ENCODE assay signal across 8 cellular contexts in genomic region chr1:38990746-38991637, GRCh38. TPM values are rescaled to one million over a fixed set of nuclear protein-coding genes. Genes with fewer than 3 reads are reported as not detected.
DNase-seq lines count a peak whose midpoint lies in the region; ATAC-seq, FAIRE-seq and TF ChIP-seq lines count a peak whose summit lies in the region.

AKIRIN1 (plus strand) TSS chr1:38991276; CDS start chr1:38991381, 105 bp downstream.

- H3K27ac ChIP-seq in cardiac muscle cell, result peak within 1 kb of the TSS; percentile 99
- peak within 1 kb of the TSS; percentile 87 for H3K27ac ChIP-seq in parathyroid adenoma
- H3K27ac ChIP-seq in tibial artery, result peak within 1 kb of the TSS; percentile 87 to 93

- H3K36me3 ChIP-seq in adipocyte (ENCODE audit: control insufficient read depth, insufficient read depth, low read length, severe bottlenecking) (peaks cover 20% of the 10 kb centered on the region), cardiac muscle cell (no peaks in the 10 kb centered on the region), parathyroid adenoma (ENCODE audit: control insufficient read depth, insufficient read depth, low read length) (no peaks in the 10 kb centered on the region), tibial artery (peaks cover 0 to 6% (median 0%) of the 10 kb centered on the region in 3 donors)

- DNase-seq in GM12891 (ENCODE audit: insufficient read length, low spot score), result peak; percentile 96
- DNase-seq in NCI-H1417 treated with DMSO at 0.1 percent for 48 hours (lab: John Stamatoyannopoulos, UW), result peak; percentile 71
- peak; percentile 80 for DNase-seq in T follicular helper cell (ENCODE audit: low read depth)
- DNase-seq in adipocyte (ENCODE audit: low read depth), result peak; percentile 97
- peak; percentile 96 to 98 for DNase-seq in cardiac muscle cell (ENCODE audit: low read depth in 1 of 2, low spot score in 1 of 2)
- DNase-seq in tibial artery, result peak; percentile 97 to 99

- peak within 1 kb of the TSS; percentile 94 for H3K4me3 ChIP-seq in adipocyte (ENCODE audit: low read length)
- peak within 1 kb of the TSS; percentile 98 for H3K4me3 ChIP-seq in cardiac muscle cell
- H3K4me3 ChIP-seq in parathyroid adenoma (ENCODE audit: low read depth, low read length), result peak within 1 kb of the TSS; percentile 81
- peak within 1 kb of the TSS; percentile 99 to 100 for H3K4me3 ChIP-seq in tibial artery

- peak within 1 kb of the TSS; percentile 93 for H2AFZ ChIP-seq in parathyroid adenoma

- H3K9me3 ChIP-seq in adipocyte (ENCODE audit: control insufficient read depth, low read length) (no peaks in the 10 kb centered on the region), cardiac muscle cell (ENCODE audit: low read depth) (no peaks in the 10 kb centered on the region), parathyroid adenoma (ENCODE audit: control insufficient read depth, low read length) (no peaks in the 10 kb centered on the region), tibial artery (no peaks in the 10 kb centered on the region)

- peaks cover 15% of the 10 kb centered on the region for H3K79me2 ChIP-seq in parathyroid adenoma

- TF ChIP-seq CTCF in cardiac muscle cell (IDR thresholded peaks at IDR 0.05; ENCODE audit: low read depth, low read length) (no peak), parathyroid adenoma (IDR thresholded peaks at IDR 0.05) (peak; percentile 34), tibial artery (IDR thresholded peaks at IDR 0.05) (peak; percentile 22 to 39)

- TF ChIP-seq POLR2A in GM12891 (IDR thresholded peaks at IDR 0.05; ENCODE audit: low read depth, low read length), result peak; percentile 95

- H3K4me2 ChIP-seq in parathyroid adenoma (ENCODE audit: low read length), result peak within 1 kb of the TSS; percentile 86

- H3K4me1 ChIP-seq in adipocyte (ENCODE audit: control insufficient read depth, insufficient read depth, low read length) (peaks cover 35% of the 10 kb centered on the region), cardiac muscle cell (ENCODE audit: low read depth) (peaks cover 23% of the 10 kb centered on the region), parathyroid adenoma (peaks cover 4% of the 10 kb centered on the region), tibial artery (peaks cover 0 to 28% (median 20%) of the 10 kb centered on the region in 4 donors)

- H3K27me3 ChIP-seq in adipocyte (replicated peaks; ENCODE audit: control insufficient read depth, insufficient read depth, low read length) (no peaks in the 10 kb centered on the region), cardiac muscle cell (no peaks in the 10 kb centered on the region), parathyroid adenoma (ENCODE audit: control insufficient read depth, insufficient read depth, low read length) (no peaks in the 10 kb centered on the region), tibial artery (no peaks in the 10 kb centered on the region)

- intact Hi-C loops in tibial artery (cut with DNase I; ENCODE audit: low total_unique reads), result loop anchor here (5.0 kb wide), 1 partner anchor 129 kb away; no protein-coding TSS in a partner anchor

- H3K9ac ChIP-seq in adipocyte (ENCODE audit: low read length), result peak within 1 kb of the TSS; percentile 95
- H3K9ac ChIP-seq in parathyroid adenoma, result peak within 1 kb of the TSS; percentile 61

- peak; percentile 96 for FAIRE-seq in GM12891 (lab: Jason Lieb, UNC)

- ATAC-seq in HG02798 (IDR thresholded peaks at IDR 0.05; ENCODE audit: poor library complexity, unreplicated experiment), result peak; percentile 96

TF ChIP-seq in GM12891, 5 proteins besides CTCF, POLR2A, EP300 and RAD21:
- TF ChIP-seq POU2F2 (IDR thresholded peaks at IDR 0.05; ENCODE audit: low read depth, low read length), result peak; percentile 81
- TF ChIP-seq PAX5 (IDR thresholded peaks at IDR 0.05; ENCODE audit: insufficient read depth, low read length, severe bottlenecking), result no peak
- peak; percentile 91 for TF ChIP-seq TAF1 (IDR thresholded peaks at IDR 0.05; ENCODE audit: low read depth, low read length)
- TF ChIP-seq SPI1 (IDR thresholded peaks at IDR 0.05; ENCODE audit: low read depth, low read length), result no peak
- peak; percentile 94 for TF ChIP-seq POLR2AphosphoS5 (IDR thresholded peaks at IDR 0.05; ENCODE audit: low read depth, low read length)

RNA-seq across cellular contexts. Expression of gene AKIRIN1, which starts in this region (rescaled TPM):
- polyA plus RNA-seq in GM12891 (2012; ENCODE audit: low read depth, missing spikeins), result 41.0 TPM
- 93.6 and 125 TPM in 2 replicates for total RNA-seq in cardiac muscle cell
- 124 and 138 TPM in 2 replicates for polyA plus RNA-seq in cardiac muscle cell

Comparison
In these comparisons a context has a peak if more than half of its experiments do, and no peak if none do; other contexts are left out.
1. Peak in every context shown above with its lines: DNase-seq, ATAC-seq, H3K4me3 ChIP-seq and H3K27ac ChIP-seq.